Comparison of ENCODE assay signal across 9 cellular contexts in genomic region chr5:43010956-43011355, GRCh38. TPM values are rescaled to one million over a fixed set of nuclear protein-coding genes. Genes with fewer than 3 reads are reported as not detected.
DNase-seq lines count a peak whose midpoint lies in the region; ATAC-seq and TF ChIP-seq lines count a peak whose summit lies in the region.
"Had no signal": no experiment of that assay in that cellular context is flagged by ENCODE, and none has a peak within 500 bp of the region (broad histone marks: within the 10 kb centered on the region; RNA-seq: fewer than 3 reads in every experiment).

No MANE protein-coding gene starts in this region.

- H3K79me1 ChIP-seq in mesenchymal stem cell (replicated peaks; ENCODE audit: low read length, poor library complexity, severe bottlenecking), result peaks cover 14% of the 10 kb centered on the region

- intact Hi-C loops in Caco-2 (cut with micrococcal nuclease; ENCODE audit: unreplicated experiment), result loop anchor here (1.0 to 10.0 kb wide), 2 partner anchors 29 to 196 kb away; partner anchors contain the start of genes ANXA2R and SELENOP

- WGBS in mesenchymal stem cell, result 92% methylated on average over 3 of the region's 3 CpGs

- peak in 1 of 2 experiments; percentile 35 for TF ChIP-seq CTCF in Caco-2 (IDR thresholded peaks at IDR 0.05; ENCODE audit: insufficient read depth in 1 of 2, low read depth in 1 of 2, low read length in 1 of 2, severe bottlenecking in 1 of 2, unreplicated experiment in 1 of 2)
- no peak for TF ChIP-seq CTCF in foreskin keratinocyte (conservative IDR thresholded peaks at IDR 0.05)
- no peak for TF ChIP-seq CTCF in GM10266 (IDR thresholded peaks at IDR 0.05; ENCODE audit: control insufficient read depth, insufficient read depth, low read depth, missing control alignments)

- no peak overlapping the region for H3K4ac ChIP-seq in mesenchymal stem cell (ENCODE audit: low read depth in 1 of 2, low read length in 2 of 2)

- H3K27me3 Mint-ChIP-seq in Caco-2 (ENCODE audit: insufficient read depth, unreplicated experiment), result peaks cover 3% of the 10 kb centered on the region
- no peaks in the 10 kb centered on the region for H3K27me3 Mint-ChIP-seq in T-cell

- H3K27ac ChIP-seq in mesenchymal stem cell (ENCODE audit: low read length, poor library complexity, severe bottlenecking) (no peak overlapping the region), foreskin keratinocyte (no peak overlapping the region)

- H3K18ac ChIP-seq in mesenchymal stem cell (ENCODE audit: low read depth in 1 of 2, low read length in 2 of 2), result no peak overlapping the region

- CTCF ChIA-PET in Caco-2 (lab: Charles Lee), result interaction anchor here (0.6 to 1.0 kb wide), 2 partner anchors 99 to 102 kb away, joined by 3 read pairs; no protein-coding TSS in a partner anchor
- CTCF ChIA-PET in T-cell (lab: Charles Lee), result interaction anchor here in 1 of 2 donors (1.0 kb wide), 1 partner anchor 9 kb away, joined by 7 read pairs; no protein-coding TSS in a partner anchor

- H2AFZ ChIP-seq in mesenchymal stem cell (ENCODE audit: low read depth, low read length), result no peak overlapping the region

- no peak overlapping the region for H4K8ac ChIP-seq in mesenchymal stem cell (ENCODE audit: low read length)

- H3K23ac ChIP-seq in mesenchymal stem cell (ENCODE audit: low read length in 2 of 2), result no peak overlapping the region

- H3K4me3 Mint-ChIP-seq in Caco-2 (ENCODE audit: unreplicated experiment), result peak overlapping the region; percentile 94
- peak overlapping the region; percentile 85 to 87 (median 85) for H3K4me3 Mint-ChIP-seq in T-cell

- H2BK15ac ChIP-seq in mesenchymal stem cell (ENCODE audit: low read depth, poor library complexity, severe bottlenecking), result no peak overlapping the region

- H4K91ac ChIP-seq in mesenchymal stem cell (ENCODE audit: low read length), result peak overlapping the region; percentile 41

- H3K36me3 ChIP-seq in Caco-2 (ENCODE audit: control insufficient read depth, insufficient read depth, low read length) (no peaks in the 10 kb centered on the region), mesenchymal stem cell (ENCODE audit: control insufficient read depth in 1 of 2, insufficient read depth in 2 of 2, low read depth in 1 of 2, low read length in 2 of 2) (peaks cover 7 to 8% of the 10 kb centered on the region in 2 experiments)

- H3K4me1 ChIP-seq in Caco-2 (no peaks in the 10 kb centered on the region; the same call in 1 of the 2 replicates), mesenchymal stem cell (ENCODE audit: control insufficient read depth, insufficient read depth, low read depth, low read length) (peaks cover 4% of the 10 kb centered on the region), foreskin keratinocyte (peaks cover 5% of the 10 kb centered on the region)

- no peak overlapping the region for H3K4me3 ChIP-seq in Caco-2 (ENCODE audit: low read depth, low read length)
- H3K4me3 ChIP-seq in mesenchymal stem cell (ENCODE audit: insufficient read depth in 1 of 2, low read depth in 1 of 2, low read length in 2 of 2), result no peak overlapping the region

- no peak overlapping the region for H2BK12ac ChIP-seq in mesenchymal stem cell (ENCODE audit: low read length in 2 of 2)

- no peak overlapping the region for H2AK5ac ChIP-seq in mesenchymal stem cell (ENCODE audit: low read length, severe bottlenecking)

- no peaks in the 10 kb centered on the region for H3K9me3 ChIP-seq in Caco-2
- no peaks in the 10 kb centered on the region for H3K9me3 ChIP-seq in mesenchymal stem cell (ENCODE audit: control insufficient read depth, low read length)

- H3K36me3 Mint-ChIP-seq in Caco-2 (ENCODE audit: insufficient read depth, unreplicated experiment) (peaks cover 18% of the 10 kb centered on the region), T-cell (no peaks in the 10 kb centered on the region)

- H3K4me1 Mint-ChIP-seq in Caco-2 (ENCODE audit: low read depth, unreplicated experiment) (peaks cover 16% of the 10 kb centered on the region), T-cell (peaks cover 61 to 73% (median 62%) of the 10 kb centered on the region in 3 donors)

- no peak for ATAC-seq in T-cell (replicated peaks in 1 of 4)
- ATAC-seq in foreskin keratinocyte, result no peak

- H3K27me3 ChIP-seq in Caco-2 (replicated peaks; ENCODE audit: control insufficient read depth, insufficient read depth, low read length) (no peaks in the 10 kb centered on the region), mesenchymal stem cell (ENCODE audit: control insufficient read depth in 1 of 2, insufficient read depth in 1 of 2, low read length in 2 of 2) (no peaks in the 10 kb centered on the region), foreskin keratinocyte (no peaks in the 10 kb centered on the region)

- POLR2A ChIA-PET in Caco-2 (lab: Charles Lee) (no interaction called here), T-cell (lab: Charles Lee) (interaction anchor here in 1 of 2 donors (0.6 kb wide), 1 partner anchor 8 kb away, joined by 5 read pairs; no protein-coding TSS in a partner anchor)

- H3K9me3 Mint-ChIP-seq in Caco-2 (ENCODE audit: unreplicated experiment), result no peaks in the 10 kb centered on the region
- no peaks in the 10 kb centered on the region for H3K9me3 Mint-ChIP-seq in T-cell

- H2BK5ac ChIP-seq in mesenchymal stem cell (ENCODE audit: low read depth, low read length, poor library complexity, severe bottlenecking), result no peak overlapping the region

- DNase-seq in Ammon's horn (ENCODE audit: low spot score) (peak; percentile 7), Caco-2 (no peak), T-cell (no peak), mesenchymal stem cell (no peak), foreskin keratinocyte (no peak), cerebellar nuclear complex (lab: John Stamatoyannopoulos, UW) (no peak), erythroblast (lab: John Stamatoyannopoulos, UW) (no peak), GM10266 (ENCODE audit: extremely low spot score) (no peak)
- DNase-seq: NCI-H510A treated with DMSO at 0.1 percent for 48 hours had no signal

- no peak overlapping the region for H3K14ac ChIP-seq in mesenchymal stem cell (ENCODE audit: low read length in 2 of 2)

- BruUV-seq in Caco-2 (replicated peaks; lab: Mats Ljungman, UMichigan), result no TSS peak

- H2BK120ac ChIP-seq in mesenchymal stem cell (ENCODE audit: low read depth, low read length), result no peak overlapping the region

- H3K9ac ChIP-seq in mesenchymal stem cell (ENCODE audit: low read length), result peak overlapping the region; percentile 92

- no peak for TF ChIP-seq POLR2A in erythroblast (IDR thresholded peaks at IDR 0.05; ENCODE audit: low read length)

- H3K27ac Mint-ChIP-seq in Caco-2 (ENCODE audit: unreplicated experiment), result peak overlapping the region; percentile 10
- peak overlapping the region; percentile 96 to 99 for H3K27ac Mint-ChIP-seq in T-cell

- no peak overlapping the region for H3K4me2 ChIP-seq in mesenchymal stem cell (ENCODE audit: low read length, poor library complexity, severe bottlenecking)

RNA-seq across cellular contexts. Expression of gene ANXA2R, which starts 29.2 kb away (rescaled TPM):
- 3.1 and 4.1 TPM in 2 replicates for total RNA-seq in Caco-2 (2022)
- total RNA-seq in T-cell, result 10 to 100 TPM; 47.8 to 64.1 (median 53.1) TPM
- 1.8 TPM for polyA plus RNA-seq in mesenchymal stem cell (2013, experiment 1 of 2)
- polyA plus RNA-seq in mesenchymal stem cell (2013, experiment 2 of 2), result 1.8 TPM
- 0.49 and 0.71 TPM in 2 replicates for total RNA-seq in foreskin keratinocyte
- 0.48 and 0.68 TPM in 2 replicates for polyA plus RNA-seq in foreskin keratinocyte
